Comparison of ENCODE assay signal across 22 cellular contexts in the genomic region with DNA sequence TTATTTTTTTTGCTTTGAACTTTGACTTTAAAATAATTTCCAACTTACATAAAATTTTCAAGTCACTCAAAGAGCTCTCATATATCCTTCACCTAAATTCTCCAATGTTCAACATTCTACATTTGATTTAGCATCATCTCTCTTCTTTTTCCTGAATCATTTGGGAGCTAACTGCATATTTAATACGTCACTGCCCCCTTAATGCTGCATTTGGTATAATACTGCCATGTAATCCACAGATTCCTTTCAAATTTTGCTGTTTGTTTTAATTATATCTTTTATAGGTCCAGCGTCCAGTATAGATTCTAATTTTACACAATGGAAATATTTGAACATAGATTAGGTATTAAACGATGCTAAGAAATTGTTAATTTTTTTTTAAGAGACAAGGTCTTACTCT. TPM values are rescaled to one million over a fixed set of nuclear protein-coding genes. Genes with fewer than 3 reads are reported as not detected.
DNase-seq lines count a peak whose midpoint lies in the region; ATAC-seq, FAIRE-seq and TF ChIP-seq lines count a peak whose summit lies in the region.
"Had no signal": no experiment of that assay in that cellular context is flagged by ENCODE, and none has a peak within 500 bp of the region (broad histone marks: within the 10 kb centered on the region; RNA-seq: fewer than 3 reads in every experiment).

No MANE protein-coding gene starts in this region.

- no peak for ATAC-seq in HG03469 (IDR thresholded peaks at IDR 0.05; ENCODE audit: unreplicated experiment)
- no peak for ATAC-seq in HG02840 (IDR thresholded peaks at IDR 0.05; ENCODE audit: low FRiP score, unreplicated experiment)
- ATAC-seq in effector memory CD8-positive, alpha-beta T cell (replicated peaks) = no peak
- ATAC-seq in left colon = no peak
- ATAC-seq: activated CD4-positive, alpha-beta T cell treated with anti-CD3 and anti-CD28 coated beads for 36 hours; activated CD8-positive, alpha-beta memory T cell treated with anti-CD3 and anti-CD28 coated beads, Interleukin-2, amount 10 ng/mL, durations not matched to agents 7 days and 5 days; activated T-helper 17 cell treated with anti-CD3 and anti-CD28 coated beads, Interleukin-2, amount 50 U/mL, for 72 hours; left lung had no signal

- no peaks in the 10 kb centered on the region for H3K9me3 Mint-ChIP-seq in effector memory CD8-positive, alpha-beta T cell
- H3K9me3 Mint-ChIP-seq: activated naive CD8-positive, alpha-beta T cell treated with anti-CD3 and anti-CD28 coated beads, Interleukin-2, amount 10 ng/mL, durations not matched to agents 7 days and 5 days; activated T-helper 17 cell treated with anti-CD3 and anti-CD28 coated beads, Interleukin-2, amount 50 U/mL, for 72 hours; CD4-positive, alpha-beta memory T cell had no signal

- H3K4me3 ChIP-seq in fibroblast of villous mesenchyme (ENCODE audit: low read depth, low read length) = no peak overlapping the region
- H3K4me3 ChIP-seq: left lung, vagina had no signal

- FAIRE-seq in A204.1 (lab: Jason Lieb, UNC) = peak; percentile 77

- no peak overlapping the region for H3K27ac Mint-ChIP-seq in effector memory CD8-positive, alpha-beta T cell
- H3K27ac Mint-ChIP-seq: activated CD4-positive, alpha-beta T cell treated with anti-CD3 and anti-CD28 coated beads for 36 hours; activated CD8-positive, alpha-beta memory T cell treated with anti-CD3 and anti-CD28 coated beads, Interleukin-2, amount 10 ng/mL, durations not matched to agents 7 days and 5 days; activated naive CD8-positive, alpha-beta T cell treated with anti-CD3 and anti-CD28 coated beads, Interleukin-2, amount 10 ng/mL, durations not matched to agents 7 days and 5 days; activated T-helper 17 cell treated with anti-CD3 and anti-CD28 coated beads, Interleukin-2, amount 50 U/mL, for 72 hours; CD4-positive, alpha-beta memory T cell had no signal

- TF ChIP-seq CTCF in fibroblast of villous mesenchyme (IDR thresholded peaks at IDR 0.05; ENCODE audit: insufficient read depth, low read depth, low read length) = peak; percentile 26

- H3K4me3 Mint-ChIP-seq in effector memory CD8-positive, alpha-beta T cell = no peak overlapping the region
- H3K4me3 Mint-ChIP-seq: activated CD4-positive, alpha-beta T cell treated with anti-CD3 and anti-CD28 coated beads for 36 hours; activated CD8-positive, alpha-beta memory T cell treated with anti-CD3 and anti-CD28 coated beads, Interleukin-2, amount 10 ng/mL, durations not matched to agents 7 days and 5 days; activated naive CD8-positive, alpha-beta T cell treated with anti-CD3 and anti-CD28 coated beads, Interleukin-2, amount 10 ng/mL, durations not matched to agents 7 days and 5 days had no signal

- intact Hi-C loops in left colon (cut with DNase I, micrococcal nuclease) = no loop called here

- DNase-seq in EL (peak; percentile 25), RPMI7951 (ENCODE audit: low read depth) (peak; percentile 31), fibroblast of villous mesenchyme (ENCODE audit: low read depth) (no peak), left colon (no peak)
- DNase-seq in effector memory CD8-positive, alpha-beta T cell = no peak
- DNase-seq: activated CD4-positive, alpha-beta T cell treated with anti-CD3 and anti-CD28 coated beads for 36 hours; activated CD8-positive, alpha-beta memory T cell treated with anti-CD3 and anti-CD28 coated beads, Interleukin-2, amount 10 ng/mL, durations not matched to agents 7 days and 5 days; activated naive CD8-positive, alpha-beta T cell treated with anti-CD3 and anti-CD28 coated beads, Interleukin-2, amount 10 ng/mL, durations not matched to agents 7 days and 5 days; CD4-positive, alpha-beta memory T cell; GOT3; left lung; MM.1S; NCI-H226; NK-92 treated with Interleukin-12 subunit alpha and Interleukin-12 subunit beta, amount 100 ng/mL, for 24 hours; nucleus accumbens; retina; RPMI8226 had no signal

- H3K27me3 Mint-ChIP-seq in effector memory CD8-positive, alpha-beta T cell = peaks cover 9 to 18% of the 10 kb centered on the region in 2 donors
- H3K27me3 Mint-ChIP-seq: activated CD4-positive, alpha-beta T cell treated with anti-CD3 and anti-CD28 coated beads for 36 hours had no signal

- no peaks in the 10 kb centered on the region for H3K36me3 Mint-ChIP-seq in effector memory CD8-positive, alpha-beta T cell (ENCODE audit: insufficient read depth)

- H3K4me1 Mint-ChIP-seq in effector memory CD8-positive, alpha-beta T cell (ENCODE audit: low read depth in 2 of 2) = peaks cover 7 to 14% of the 10 kb centered on the region in 2 donors

RNA-seq across cellular contexts. Expression of a gene that starts 2.3 kb away (rescaled TPM):
- total RNA-seq in RPMI7951 (2014; rRNA removed; shearing (Covaris generic)) = 63.6 and 77.9 TPM in 2 replicates
- 70.2 and 104 TPM in 2 replicates for total RNA-seq in fibroblast of villous mesenchyme
- total RNA-seq in left colon = 10 to 100 TPM; 23.6 to 29.7 TPM

RNA-seq across cellular contexts. Expression of a gene that starts 11.5 kb away (rescaled TPM):
- 44.5 and 50.8 TPM in 2 replicates for total RNA-seq in RPMI7951 (2014; rRNA removed; shearing (Covaris generic))
- 111 and 120 TPM in 2 replicates for total RNA-seq in fibroblast of villous mesenchyme
- 1 to 10 TPM in 1 of 2 donors, under 1 TPM in 1; 0.85 to 1.5 TPM for total RNA-seq in left colon
- total RNA-seq: activated CD8-positive, alpha-beta memory T cell treated with anti-CD3 and anti-CD28 coated beads, Interleukin-2, amount 10 ng/mL, durations not matched to agents 7 days and 5 days; CD4-positive, alpha-beta memory T cell had no signal

Comparison
In these comparisons a context has a peak if more than half of its experiments do, and no peak if none do; other contexts are left out.
1. DNase-seq: peak in EL (single experiment) and RPMI7951 (single experiment); none in fibroblast of villous mesenchyme (single experiment), effector memory CD8-positive, alpha-beta T cell (0 of 3) and left colon (0 of 2).
2. RNA of a gene that starts 11.5 kb away (total RNA-seq): 111 to 120 TPM in fibroblast of villous mesenchyme and 44.5 to 50.8 TPM in RPMI7951; 0.85 to 1.5 TPM in left colon; every median in the first group is over 10 times any median in the second.